In genomic region chr11:9210224-9210921, GRCh38 we compare ENCODE assay signal across 15 cellular contexts. TPM values are rescaled to one million over a fixed set of nuclear protein-coding genes. Genes with fewer than 3 reads are reported as not detected.
DNase-seq lines count a peak whose midpoint lies in the region; ATAC-seq, FAIRE-seq and TF ChIP-seq lines count a peak whose summit lies in the region.
"Had no signal": no experiment of that assay in that cellular context is flagged by ENCODE, and none has a peak within 500 bp of the region (broad histone marks: within the 10 kb centered on the region; RNA-seq: fewer than 3 reads in every experiment).

No MANE protein-coding gene starts in this region.

- intact Hi-C loops in HepG2 (cut with micrococcal nuclease; ENCODE audit: unreplicated experiment) (no loop called here), right lobe of liver (cut with DNase I) (no loop called here)

- peaks cover 24% of the 10 kb centered on the region for H3K4me1 ChIP-seq in HepG2 (ENCODE audit: insufficient read depth, low read length)
- no peaks in the 10 kb centered on the region for H3K4me1 ChIP-seq in right lobe of liver
- peaks cover 12% of the 10 kb centered on the region for H3K4me1 ChIP-seq in foreskin keratinocyte
- H3K4me1 ChIP-seq: colonic mucosa, parathyroid adenoma had no signal

- peaks cover 1% of the 10 kb centered on the region for H3K36me3 Mint-ChIP-seq in T-helper 2 cell treated with Interferon-gamma antibody and Interleukin-4, amounts not matched to agents 5 μg/mL and 100 μg/mL, for 36 hours (ENCODE audit: low read depth)

- H3K4me2 ChIP-seq in HepG2 (ENCODE audit: low read depth, low read length): no peak overlapping the region

- H3K27me3 Mint-ChIP-seq in T-helper 2 cell treated with Interferon-gamma antibody and Interleukin-4, amounts not matched to agents 5 μg/mL and 100 μg/mL, for 36 hours (ENCODE audit: low read depth): no peaks in the 10 kb centered on the region
- H3K27me3 Mint-ChIP-seq: activated naive CD8-positive, alpha-beta T cell treated with anti-CD3 and anti-CD28 coated beads, Interleukin-2, amount 10 ng/mL, durations not matched to agents 7 days and 5 days had no signal

- H3K27me3 ChIP-seq in HepG2 (ENCODE audit: control insufficient read depth in 1 of 2, insufficient read depth in 2 of 2, low read length in 2 of 2) (no peaks in the 10 kb centered on the region), right lobe of liver (no peaks in the 10 kb centered on the region), foreskin keratinocyte (no peaks in the 10 kb centered on the region)
- H3K27me3 ChIP-seq: colonic mucosa had no signal

- H3K36me3 ChIP-seq in HepG2 (replicated peaks in 1 of 2; ENCODE audit: control insufficient read depth in 1 of 2, insufficient read depth in 2 of 2, low read length in 2 of 2): peaks cover 0 to 13% of the 10 kb centered on the region in 2 experiments; a peak in 3 of 5 replicates
- no peaks in the 10 kb centered on the region for H3K36me3 ChIP-seq in right lobe of liver
- H3K36me3 ChIP-seq: colonic mucosa, left ventricle myocardium inferior had no signal

- 88% methylated on average over 5 of the region's 5 CpGs for WGBS in HepG2 (ENCODE audit: low lambda C conversion rate)
- 62% methylated on average over 5 of the region's 5 CpGs for WGBS in right lobe of liver (ENCODE audit: insufficient coverage, low coverage, low lambda C conversion rate, missing lambda C conversion rate)

- H3K27ac ChIP-seq in HepG2 (ENCODE audit: extremely low read length, insufficient read depth, low read length) (no peak overlapping the region), right lobe of liver (no peak overlapping the region), foreskin keratinocyte (peak overlapping the region; percentile 27)
- H3K27ac ChIP-seq: colonic mucosa, parathyroid adenoma had no signal

- H3K79me2 ChIP-seq in HepG2 (ENCODE audit: insufficient read depth, low read length): peaks cover 73% of the 10 kb centered on the region
- H3K79me2 ChIP-seq: parathyroid adenoma had no signal

- TF ChIP-seq EP300 in HepG2 (IDR thresholded peaks at IDR 0.05; ENCODE audit: low read depth in 2 of 2, low read length in 2 of 2) (no peak), HepG2 (CRISPR knock-in tag; IDR thresholded peaks at IDR 0.05; ENCODE audit: borderline replicate concordance) (no peak)

- CTCF ChIA-PET in HepG2 (lab: Yijun Ruan, JAX; ENCODE audit: low intra/inter-chr PET ratio, low total read pairs): no interaction called here

- peaks cover 61% of the 10 kb centered on the region for H3K4me1 Mint-ChIP-seq in T-helper 2 cell treated with Interferon-gamma antibody and Interleukin-4, amounts not matched to agents 5 μg/mL and 100 μg/mL, for 36 hours (ENCODE audit: low read depth)

- POLR2A ChIA-PET in HepG2 (lab: Yijun Ruan, JAX): interaction anchor here (1.0 kb wide), 1 partner anchor 54 kb away, joined by 3 read pairs; the partner anchor contains the start of gene DENND5A

- peak overlapping the region; percentile 77 for H3K27ac Mint-ChIP-seq in T-helper 2 cell treated with Interferon-gamma antibody and Interleukin-4, amounts not matched to agents 5 μg/mL and 100 μg/mL, for 36 hours
- H3K27ac Mint-ChIP-seq: activated naive CD8-positive, alpha-beta T cell treated with anti-CD3 and anti-CD28 coated beads, Interleukin-2, amount 10 ng/mL, durations not matched to agents 7 days and 5 days had no signal

- DNase-seq in HepG2 (ENCODE audit: low spot score) (no peak), right lobe of liver (no peak), foreskin keratinocyte (no peak), nucleus accumbens (lab: John Stamatoyannopoulos, UW) (no peak), 8988T (no peak), NCI-H2107 (lab: John Stamatoyannopoulos, UW) (no peak), HK-2 (ENCODE audit: unreplicated experiment) (no peak)
- DNase-seq in T-helper 2 cell treated with Interferon-gamma antibody and Interleukin-4, amounts not matched to agents 5 μg/mL and 100 μg/mL, for 36 hours (ENCODE audit: low spot score): no peak
- DNase-seq: activated CD4-positive, CD25-positive, alpha-beta regulatory T cell; activated naive CD8-positive, alpha-beta T cell treated with anti-CD3 and anti-CD28 coated beads, Interleukin-2, amount 10 ng/mL, durations not matched to agents 7 days and 5 days; AML-193; colonic mucosa; left ventricle myocardium inferior; NCI-H1436 treated with DMSO at 0.1 percent for 48 hours had no signal

- ATAC-seq in HepG2 (no peak), right lobe of liver (no peak), foreskin keratinocyte (peak; percentile 5)

- H2AFZ ChIP-seq in HepG2 (ENCODE audit: low read length): no peak overlapping the region
- H2AFZ ChIP-seq: parathyroid adenoma had no signal

- H4K20me1 ChIP-seq in HepG2 (ENCODE audit: insufficient read depth, low read length): 0 out of 2 replicates have a peak, but pooled peaks cover 10% of the 10 kb centered on the region

- in situ Hi-C loops in HepG2 (cut with HindIII; ENCODE audit: extremely low pct_ligation_motif_present, low pct_unique_long_range_greater_than_20kb): no loop called here

- TF ChIP-seq RAD21 in HepG2 (CRISPR knock-in tag; IDR thresholded peaks at IDR 0.05): no peak

- H3K4me3 ChIP-seq in HepG2 (replicated peaks in 1 of 3; ENCODE audit: insufficient read depth in 1 of 3, low read depth in 2 of 3, low read length in 3 of 3) (no peak overlapping the region), right lobe of liver (no peak overlapping the region)
- H3K4me3 ChIP-seq: colonic mucosa, left ventricle myocardium inferior had no signal

- H3K4me3 Mint-ChIP-seq in T-helper 2 cell treated with Interferon-gamma antibody and Interleukin-4, amounts not matched to agents 5 μg/mL and 100 μg/mL, for 36 hours: peak overlapping the region; percentile 66
- H3K4me3 Mint-ChIP-seq: activated naive CD8-positive, alpha-beta T cell treated with anti-CD3 and anti-CD28 coated beads, Interleukin-2, amount 10 ng/mL, durations not matched to agents 7 days and 5 days had no signal

- TF ChIP-seq POLR2A in HepG2 (IDR thresholded peaks at IDR 0.05; ENCODE audit: insufficient read depth in 1 of 2, low read depth in 2 of 2, low read length in 2 of 2) (no peak), right lobe of liver (IDR thresholded peaks at IDR 0.05) (no peak)

- TF ChIP-seq CTCF in HepG2 (CRISPR knock-in tag; IDR thresholded peaks at IDR 0.05): no peak
- no peak for TF ChIP-seq CTCF in right lobe of liver (IDR thresholded peaks at IDR 0.05)
- no peak for TF ChIP-seq CTCF in foreskin keratinocyte (conservative IDR thresholded peaks at IDR 0.05)

- no peaks in the 10 kb centered on the region for H3K9me3 Mint-ChIP-seq in T-helper 2 cell treated with Interferon-gamma antibody and Interleukin-4, amounts not matched to agents 5 μg/mL and 100 μg/mL, for 36 hours
- H3K9me3 Mint-ChIP-seq: activated naive CD8-positive, alpha-beta T cell treated with anti-CD3 and anti-CD28 coated beads, Interleukin-2, amount 10 ng/mL, durations not matched to agents 7 days and 5 days had no signal

- no peaks in the 10 kb centered on the region for H3K9me3 ChIP-seq in HepG2 (ENCODE audit: low read length)
- H3K9me3 ChIP-seq in right lobe of liver: no peaks in the 10 kb centered on the region
- H3K9me3 ChIP-seq: colonic mucosa, left ventricle myocardium inferior had no signal

- no TSS peak for BruUV-seq in HepG2 (replicated peaks; lab: Mats Ljungman, UMichigan)

- FAIRE-seq in HepG2 (lab: Jason Lieb, UNC): no peak

- H3K9ac ChIP-seq in HepG2 (ENCODE audit: insufficient read depth, low read depth, low read length): no peak overlapping the region
- H3K9ac ChIP-seq: parathyroid adenoma had no signal

TF ChIP-seq in HepG2, 621 proteins besides CTCF, POLR2A, EP300 and RAD21 (continues in another document):
- TF ChIP-seq ARHGAP35 (CRISPR knock-in tag; IDR thresholded peaks at IDR 0.05; ENCODE audit: borderline replicate concordance) (no peak), ZBTB14 (CRISPR knock-in tag; IDR thresholded peaks at IDR 0.05) (no peak), CREB1 (IDR thresholded peaks at IDR 0.05) (peak; percentile 26; the same call in 1 of the 2 replicates), CREB1 (CRISPR knock-in tag; IDR thresholded peaks at IDR 0.05) (no peak), HES4 (CRISPR knock-in tag; IDR thresholded peaks at IDR 0.05; ENCODE audit: borderline replicate concordance) (no peak)

RNA-seq across cellular contexts. Expression of gene DENND5A, which starts 54.8 kb away (rescaled TPM):
- total RNA-seq in HepG2 (2016; rRNA removed; fragmentation: Illumina TruSeq; extraction: Trizol) (57.7 and 63.3 TPM in 2 replicates), right lobe of liver (10 to 100 TPM; 14.4 to 38.7 (median 20.4) TPM), foreskin keratinocyte (33.1 and 37.6 TPM in 2 replicates)
- 50.7 and 55.3 TPM in 2 replicates for total RNA-seq in HepG2 (2016; cell fraction: cytosol; rRNA removed; fragmentation: Illumina TruSeq; extraction: Trizol; ENCODE audit: low read depth)
- 49.9 and 57.0 TPM in 2 replicates for total RNA-seq in HepG2 (2016; cell fraction: insoluble cytoplasmic fraction; rRNA removed; fragmentation: Illumina TruSeq; extraction: Trizol)
- total RNA-seq in HepG2 (2016; cell fraction: membrane; rRNA removed; fragmentation: Illumina TruSeq; extraction: Trizol): 72.0 and 73.6 TPM in 2 replicates
- total RNA-seq in HepG2 (2016; cell fraction: nucleus; rRNA removed; fragmentation: Illumina TruSeq; extraction: Trizol): 57.7 and 69.2 TPM in 2 replicates
- polyA plus RNA-seq in HepG2 (2011; rRNA removed) (145 and 158 TPM in 2 replicates), foreskin keratinocyte (16.2 and 19.9 TPM in 2 replicates)
- polyA plus RNA-seq in HepG2 (2011; cell fraction: cytosol; rRNA removed): 107 and 120 TPM in 2 replicates
- 235 and 247 TPM in 2 replicates for polyA plus RNA-seq in HepG2 (2011; cell fraction: nucleus; rRNA removed)
- polyA plus RNA-seq in HepG2 (2012): 46.6 and 55.7 TPM in 2 replicates
- polyA plus RNA-seq in HepG2 (2016; cell fraction: cytosol; fragmentation: Illumina TruSeq; extraction: Trizol; ENCODE audit: low read depth): 9.6 and 10.6 TPM in 2 replicates
- 47.8 and 51.4 TPM in 2 replicates for polyA plus RNA-seq in HepG2 (2016; cell fraction: insoluble cytoplasmic fraction; fragmentation: Illumina TruSeq; extraction: Trizol; ENCODE audit: low read depth)
- 34.7 and 37.8 TPM in 2 replicates for polyA plus RNA-seq in HepG2 (2016; cell fraction: membrane; fragmentation: Illumina TruSeq; extraction: Trizol; ENCODE audit: low read depth)
- 69.5 and 73.3 TPM in 2 replicates for polyA plus RNA-seq in HepG2 (2016; cell fraction: nucleus; fragmentation: Illumina TruSeq; extraction: Trizol; ENCODE audit: insufficient read depth, low read depth)
- 364 and 452 TPM in 2 replicates for polyA minus RNA-seq in HepG2 (2011; rRNA and poly(A)+ RNA removed; ENCODE audit: low replicate concordance)
- polyA minus RNA-seq in HepG2 (2011; cell fraction: cytosol; rRNA and poly(A)+ RNA removed): 57.6 and 73.9 TPM in 2 replicates
- 178 and 232 TPM in 2 replicates for polyA minus RNA-seq in HepG2 (2011; cell fraction: nucleus; rRNA and poly(A)+ RNA removed)
